ENCODE assay signal across 1 cellular context in genomic region chr2:230668184-230668938, GRCh38.
TF ChIP-seq lines count a peak whose summit lies in the region.

No MANE protein-coding gene starts in this region.

TF ChIP-seq in GM12878, 131 proteins besides CTCF, POLR2A, EP300 and RAD21 (continued from another document and continues in another):
- TF ChIP-seq TCF3 (IDR thresholded peaks at IDR 0.05; ENCODE audit: borderline replicate concordance, insufficient read depth, low read depth, low read length) (peak; percentile 97), ESRRA (IDR thresholded peaks at IDR 0.05; ENCODE audit: low read length) (peak; percentile 26; the same call in 1 of the 2 replicates), NR2F1 (conservative IDR thresholded peaks at IDR 0.05) (peak; percentile 74), NKRF (conservative IDR thresholded peaks at IDR 0.05) (no peak), POLR2AphosphoS5 (IDR thresholded peaks at IDR 0.05; ENCODE audit: low read length) (peak; percentile 34; the same call in 1 of the 2 replicates), EZH2 (IDR thresholded peaks at IDR 0.05; ENCODE audit: borderline replicate concordance, control insufficient read depth, low read depth, low read length) (no peak), RFX5 (IDR thresholded peaks at IDR 0.05; ENCODE audit: low read depth, low read length) (no peak), SMARCA5 (IDR thresholded peaks at IDR 0.05) (peak; percentile 51), USF2 (IDR thresholded peaks at IDR 0.05; ENCODE audit: borderline replicate concordance, low read depth, low read length) (no peak), CREM (IDR thresholded peaks at IDR 0.05; ENCODE audit: low read depth) (peak; percentile 77), CHD1 (IDR thresholded peaks at IDR 0.05; ENCODE audit: low read depth, low read length) (no peak), MLLT1 (IDR thresholded peaks at IDR 0.05) (peak; percentile 83), ZBTB40 (IDR thresholded peaks at IDR 0.05; ENCODE audit: borderline replicate concordance) (no peak), ASH2L (IDR thresholded peaks at IDR 0.05; ENCODE audit: borderline replicate concordance, low read depth) (no peak), BCL11A (IDR thresholded peaks at IDR 0.05; ENCODE audit: low read depth, low read length) (peak; percentile 91), PML (IDR thresholded peaks at IDR 0.05; ENCODE audit: low read length) (no peak), USF1 (IDR thresholded peaks at IDR 0.05; ENCODE audit: borderline replicate concordance, extremely low read length, insufficient read depth, low read depth, low read length) (peak; percentile 23), STAT3 (IDR thresholded peaks at IDR 0.05; ENCODE audit: low read depth, low read length) (0 out of 2 replicates have a peak, but pooled peaks have one; percentile 48), PKNOX1 (IDR thresholded peaks at IDR 0.05) (no peak), TCF12 (IDR thresholded peaks at IDR 0.05; ENCODE audit: low read depth, low read length) (peak; percentile 99), SREBF2 (IDR thresholded peaks at IDR 0.05; ENCODE audit: low read length) (no peak), MYB (IDR thresholded peaks at IDR 0.05; ENCODE audit: borderline replicate concordance, low read depth, low read length) (0 out of 2 replicates have a peak, but pooled peaks have one; percentile 52), IKZF1 (conservative IDR thresholded peaks at IDR 0.05) (peak; percentile 99), NRF1 (conservative IDR thresholded peaks at IDR 0.05; ENCODE audit: low read depth, low read length) (no peak), TARDBP (IDR thresholded peaks at IDR 0.05; ENCODE audit: borderline replicate concordance) (0 out of 2 replicates have a peak, but pooled peaks have one; percentile 39), SRF (IDR thresholded peaks at IDR 0.05; ENCODE audit: low read depth in 2 of 2, low read length in 2 of 2) (no peak), DPF2 (IDR thresholded peaks at IDR 0.05) (peak; percentile 94), BHLHE40 (IDR thresholded peaks at IDR 0.05; ENCODE audit: borderline replicate concordance in 1 of 2, low read depth in 2 of 2, low read length in 1 of 2) (peak; percentile 99), SUZ12 (IDR thresholded peaks at IDR 0.05; ENCODE audit: unreplicated experiment) (no peak), PBX3 (IDR thresholded peaks at IDR 0.05; ENCODE audit: insufficient replicate concordance, low read depth, low read length) (peak; percentile 32), CHD4 (IDR thresholded peaks at IDR 0.05) (no peak), E4F1 (IDR thresholded peaks at IDR 0.05; ENCODE audit: borderline replicate concordance, partially characterized antibody) (peak; percentile 5), ZNF24 (IDR thresholded peaks at IDR 0.05) (peak; percentile 80; the same call in 1 of the 2 replicates), RUNX3 (IDR thresholded peaks at IDR 0.05; ENCODE audit: low read length) (no peak), PRDM15 (CRISPR knock-in tag; IDR thresholded peaks at IDR 0.05) (no peak), PAX5 (IDR thresholded peaks at IDR 0.05; ENCODE audit: borderline replicate concordance, low read depth, low read length) (peak; percentile 100), TCF7 (IDR thresholded peaks at IDR 0.05; ENCODE audit: borderline replicate concordance) (0 out of 2 replicates have a peak, but pooled peaks have one; percentile 41), MEF2B (IDR thresholded peaks at IDR 0.05; ENCODE audit: partially characterized antibody, poor library complexity, severe bottlenecking) (no peak), SMC3 (IDR thresholded peaks at IDR 0.05; ENCODE audit: borderline replicate concordance, low read length) (peak; percentile 9; the same call in 1 of the 2 replicates), HDAC2 (IDR thresholded peaks at IDR 0.05) (no peak)
